In genomic region chr20:24993337-24994185, GRCh38 we compare ENCODE assay signal across 8 cellular contexts. TPM values are rescaled to one million over a fixed set of nuclear protein-coding genes. Genes with fewer than 3 reads are reported as not detected.
DNase-seq lines count a peak whose midpoint lies in the region; ATAC-seq, FAIRE-seq and TF ChIP-seq lines count a peak whose summit lies in the region.

No MANE protein-coding gene starts in this region.

- POLR2A ChIA-PET in RWPE1 (lab: Yijun Ruan, JAX; ENCODE audit: low non-redundant PET) = no interaction called here
- POLR2A ChIA-PET in H1 (lab: Charles Lee; ENCODE audit: partially characterized antibody) = interaction anchor here (0.6 to 1.9 kb wide), 3 partner anchors 60 to 253 kb away, joined by 3 to 8 read pairs (median 3); no protein-coding TSS in a partner anchor

- H3K9me3 ChIP-seq in HUES6 (ENCODE audit: control insufficient read depth, insufficient read depth, low read depth, low read length) = no peaks in the 10 kb centered on the region
- no peaks in the 10 kb centered on the region for H3K9me3 ChIP-seq in H1 (ENCODE audit: insufficient read depth in 2 of 2, low read depth in 1 of 2, low read length in 1 of 2)
- no peaks in the 10 kb centered on the region for H3K9me3 ChIP-seq in mucosa of rectum (ENCODE audit: control insufficient read depth in 2 of 2, low read length in 2 of 2)

- H4K91ac ChIP-seq in H1 (replicated peaks; ENCODE audit: insufficient read length, low read length) = no peak overlapping the region

- peak overlapping the region; percentile 85; the same call in 1 of the 2 replicates for H2AFZ ChIP-seq in H1 (ENCODE audit: low read length)

- no peak overlapping the region for H4K8ac ChIP-seq in H1 (ENCODE audit: extremely low read depth, insufficient read depth, low read length)

- H3K56ac ChIP-seq in H1 (replicated peaks; ENCODE audit: insufficient read length, low read depth, low read length) = no peak overlapping the region

- H3K79me2 ChIP-seq in H1 (ENCODE audit: control insufficient read depth in 1 of 2, insufficient read depth in 2 of 2, low read length in 2 of 2) = peaks cover 3 to 34% of the 10 kb centered on the region in 2 experiments

- no peak overlapping the region for H3K18ac ChIP-seq in H1 (ENCODE audit: extremely low read depth, low read length)

- peaks cover 0 to 4% of the 10 kb centered on the region in 2 experiments for H4K20me1 ChIP-seq in H1 (replicated peaks in 1 of 2; ENCODE audit: control insufficient read depth in 1 of 2, insufficient read depth in 2 of 2, low read length in 2 of 2)

- peaks cover 3% of the 10 kb centered on the region; the same call in 1 of the 2 replicates for H3K79me1 ChIP-seq in H1 (ENCODE audit: low read depth, low read length)

- H3K27ac ChIP-seq in HUES6 (ENCODE audit: low read depth, low read length) = no peak overlapping the region
- H3K27ac ChIP-seq in RWPE1 = peak overlapping the region; percentile 78; the same call in 1 of the 2 replicates
- no peak overlapping the region for H3K27ac ChIP-seq in H1 (ENCODE audit: low read depth, low read length)
- H3K27ac ChIP-seq in mucosa of rectum (ENCODE audit: low read depth in 2 of 2, low read length in 2 of 2) = peak overlapping the region; percentile 93 to 95

- DNase-seq in COLO829 (ENCODE audit: low spot score) = peak; percentile 87
- peak; percentile 48 for DNase-seq in RWPE1 (ENCODE audit: low spot score)
- DNase-seq in H1 (ENCODE audit: low read depth in 1 of 2, low spot score in 2 of 2) = peak in 1 of 2 experiments; percentile 20
- DNase-seq in HuH-7.5 (ENCODE audit: low spot score) = no peak
- DNase-seq in NK-92 (lab: John Stamatoyannopoulos, UW; ENCODE audit: unreplicated experiment) = no peak

- TF ChIP-seq POLR2A in H1 (IDR thresholded peaks at IDR 0.05; ENCODE audit: control extremely low read depth in 1 of 2, low read depth in 2 of 2, low read length in 2 of 2) = no peak

- FAIRE-seq in H1 (lab: Jason Lieb, UNC) = no peak

- H3K27me3 ChIP-seq in HUES6 (ENCODE audit: control insufficient read depth, insufficient read depth, low read length) (peaks cover 14% of the 10 kb centered on the region), H1 (replicated peaks in 1 of 4; ENCODE audit: control insufficient read depth in 3 of 4, extremely low read depth in 1 of 4, insufficient read depth in 3 of 4, low read length in 3 of 4) (no peaks in the 10 kb centered on the region; a peak in 1 of 7 replicates), mucosa of rectum (ENCODE audit: control insufficient read depth in 2 of 2, insufficient read depth in 2 of 2, low read length in 2 of 2) (no peaks in the 10 kb centered on the region)

- peaks cover 3% of the 10 kb centered on the region for H3K23me2 ChIP-seq in H1 (ENCODE audit: low read depth, low read length)

- peaks cover 10% of the 10 kb centered on the region; the same call in 1 of the 2 replicates for H3K4me1 ChIP-seq in HUES6 (ENCODE audit: control insufficient read depth, insufficient read depth, low read length)
- H3K4me1 ChIP-seq in H1 (replicated peaks in 1 of 4; ENCODE audit: control insufficient read depth in 3 of 4, insufficient read depth in 4 of 4, low read length in 3 of 4) = peaks cover 0 to 7% (median 0%) of the 10 kb centered on the region in 4 experiments; a peak in 1 of 7 replicates
- peaks cover 17 to 24% of the 10 kb centered on the region in 2 donors for H3K4me1 ChIP-seq in mucosa of rectum (ENCODE audit: control insufficient read depth in 2 of 2, insufficient read depth in 2 of 2, low read length in 2 of 2)

- CTCF ChIA-PET in RWPE1 (lab: Yijun Ruan, JAX) = interaction anchor here (0.5 to 3.7 kb wide), 9 partner anchors 13 to 1645 kb away, joined by 3 to 53 read pairs (median 5); partner anchors contain the start of gene ACSS1
- CTCF ChIA-PET in H1 (lab: Charles Lee; ENCODE audit: partially characterized antibody) = interaction anchor here (0.9 to 4.0 kb wide), 14 partner anchors 10 to 296 kb away, joined by 3 to 121 read pairs (median 4); partner anchors contain the start of gene ACSS1

- H3K14ac ChIP-seq in H1 (ENCODE audit: insufficient read length) = no peak overlapping the region

- no peak overlapping the region for H2BK15ac ChIP-seq in H1 (ENCODE audit: low read length)

- H2BK12ac ChIP-seq in H1 (ENCODE audit: low read depth, low read length) = no peak overlapping the region

- no peak overlapping the region for H3K4ac ChIP-seq in H1 (replicated peaks; ENCODE audit: insufficient read length, low read depth, low read length)

- TF ChIP-seq CTCF in RWPE1 (conservative IDR thresholded peaks at IDR 0.05; ENCODE audit: low read depth) = peak; percentile 79
- TF ChIP-seq CTCF in H1 (IDR thresholded peaks at IDR 0.05; ENCODE audit: control extremely low read depth in 1 of 3, insufficient read depth in 1 of 3, low read depth in 1 of 3, low read length in 3 of 3) = no peak

- H3K4me3 ChIP-seq in HUES6 (ENCODE audit: low read depth, low read length) (peak overlapping the region; percentile 99), H1 (ENCODE audit: extremely low read depth in 1 of 4, insufficient read depth in 2 of 4, low read depth in 3 of 4, low read length in 4 of 4) (peak overlapping the region; percentile 75 to 86 (median 84); a peak in 6 of 8 replicates), mucosa of rectum (ENCODE audit: low read length in 2 of 2) (peak overlapping the region; percentile 95)

- H2BK5ac ChIP-seq in H1 (ENCODE audit: low read depth, low read length) = no peak overlapping the region

- H3K36me3 ChIP-seq in HUES6 (ENCODE audit: control insufficient read depth, insufficient read depth, low read length) (no peaks in the 10 kb centered on the region; the same call in 1 of the 2 replicates), H1 (ENCODE audit: control insufficient read depth in 2 of 4, insufficient read depth in 4 of 4, low read length in 3 of 4) (no peaks in the 10 kb centered on the region), mucosa of rectum (ENCODE audit: control insufficient read depth in 2 of 2, insufficient read depth in 2 of 2, low read length in 2 of 2) (no peaks in the 10 kb centered on the region)

- peak overlapping the region; percentile 72 to 82; a peak in 2 of 4 replicates for H3K4me2 ChIP-seq in H1 (ENCODE audit: insufficient read depth in 1 of 2, low read depth in 2 of 2, low read length in 2 of 2)

- WGBS in H1 (ENCODE audit: extremely low coverage in 1 of 2, insufficient coverage in 1 of 2, insufficient read length in 1 of 2, insufficient replicate concordance in 2 of 2, low coverage in 1 of 2, low lambda C conversion rate in 2 of 2, missing lambda C conversion rate in 1 of 2), 2 experiments = 84% methylated on average over 9 of the region's 9 CpGs; no CpG with 5 or more reads in 1 of the 2 experiments

- no peak for ATAC-seq in HG02623 (IDR thresholded peaks at IDR 0.05; ENCODE audit: unreplicated experiment)

- H2BK120ac ChIP-seq in H1 (replicated peaks; ENCODE audit: low read depth, low read length) = no peak overlapping the region

- H3K23ac ChIP-seq in H1 (ENCODE audit: insufficient read length) = no peak overlapping the region

- TF ChIP-seq EP300 in H1 (IDR thresholded peaks at IDR 0.05; ENCODE audit: borderline replicate concordance in 1 of 2, low read depth in 2 of 2, low read length in 2 of 2) = no peak

- no peak overlapping the region for H2BK20ac ChIP-seq in H1 (ENCODE audit: low read length)

- TF ChIP-seq RAD21 in H1 (IDR thresholded peaks at IDR 0.05 in 1 of 2, conservative IDR thresholded peaks at IDR 0.05 in 1 of 2; ENCODE audit: low read depth in 2 of 2, low read length in 2 of 2) = peak in 1 of 2 experiments; percentile 11; a peak in 1 of 4 replicates

- H4K5ac ChIP-seq in H1 (ENCODE audit: insufficient read length, low read depth, low read length) = no peak overlapping the region

- no peak overlapping the region for H2AK5ac ChIP-seq in H1 (ENCODE audit: low read depth, low read length)

- peak overlapping the region; percentile 91 for H3K9ac ChIP-seq in HUES6 (ENCODE audit: low read length)
- H3K9ac ChIP-seq in H1 (replicated peaks in 1 of 4; ENCODE audit: extremely low read depth in 1 of 4, low read depth in 3 of 4, low read length in 3 of 4) = 0 out of 7 replicates have a peak overlapping the region, but pooled peaks of 1 of the 4 experiments have one; percentile 75
- peak overlapping the region; percentile 93 for H3K9ac ChIP-seq in mucosa of rectum (ENCODE audit: low read depth in 1 of 2, low read length in 2 of 2)

TF ChIP-seq in H1, 55 proteins besides CTCF, POLR2A, EP300 and RAD21 (continues in another document):
- no peak for TF ChIP-seq CTBP2 (IDR thresholded peaks at IDR 0.05; ENCODE audit: borderline replicate concordance, insufficient read depth, insufficient read length, low read length)
- TF ChIP-seq SAP30 (IDR thresholded peaks at IDR 0.05; ENCODE audit: insufficient read depth, insufficient replicate concordance, low read length) = no peak
- no peak for TF ChIP-seq SUZ12 (IDR thresholded peaks at IDR 0.05; ENCODE audit: low read length)
- no peak for TF ChIP-seq TAF1 (IDR thresholded peaks at IDR 0.05; ENCODE audit: low read depth, low read length)
- TF ChIP-seq CBX5 (IDR thresholded peaks at IDR 0.05; ENCODE audit: low read depth, low read length) = no peak
- TF ChIP-seq BCL11A (IDR thresholded peaks at IDR 0.05; ENCODE audit: low read depth in 2 of 2, low read length in 2 of 2) = no peak
- no peak for TF ChIP-seq ASH2L (IDR thresholded peaks at IDR 0.05; ENCODE audit: low read length)
- TF ChIP-seq SRF (IDR thresholded peaks at IDR 0.05; ENCODE audit: low read depth, low read length) = no peak
- TF ChIP-seq KDM1A (IDR thresholded peaks at IDR 0.05; ENCODE audit: borderline replicate concordance, low read length) = no peak

RNA-seq across cellular contexts. Expression of gene APMAP, which starts 1.0 kb away (rescaled TPM):
- total RNA-seq in H1 (2021; fragmentation: NEBNext Ultra II Directional; extraction: Animal tissue kit (Norgen Biotek cat#: 25700)) = 63.6 and 66.0 TPM in 2 replicates
- 31.3 and 38.1 TPM in 2 replicates for polyA plus RNA-seq in H1 (2011; rRNA removed)
- polyA plus RNA-seq in H1 (2011; cell fraction: cytosol; rRNA removed) = 49.3 TPM
- polyA plus RNA-seq in H1 (2011; cell fraction: nucleus; rRNA removed) = 35.2 TPM
- polyA plus RNA-seq in H1 (2012, experiment 1 of 2) = 60.6 to 69.3 TPM (median 62.7 TPM) in 4 replicates
- 47.6 TPM for polyA plus RNA-seq in H1 (2012, experiment 2 of 2)
- polyA plus RNA-seq in H1 (2013, experiment 1 of 2) = 72.9 TPM
- 82.4 TPM for polyA plus RNA-seq in H1 (2013, experiment 2 of 2)
- 25.0 and 25.8 TPM in 2 replicates for polyA minus RNA-seq in H1 (2011; rRNA and poly(A)+ RNA removed)
- 15.6 TPM for polyA minus RNA-seq in H1 (2011; cell fraction: cytosol; rRNA and poly(A)+ RNA removed)
- polyA minus RNA-seq in H1 (2011; cell fraction: nucleus; rRNA and poly(A)+ RNA removed) = 17.7 TPM

RNA-seq across cellular contexts. Expression of gene CST7, which starts 44.5 kb away (rescaled TPM):
- total RNA-seq in H1 (2021; fragmentation: NEBNext Ultra II Directional; extraction: Animal tissue kit (Norgen Biotek cat#: 25700)) = not detected in 2 replicates
- not detected in 2 replicates for polyA plus RNA-seq in H1 (2011; rRNA removed)
- not detected for polyA plus RNA-seq in H1 (2011; cell fraction: cytosol; rRNA removed)
- not detected for polyA plus RNA-seq in H1 (2011; cell fraction: nucleus; rRNA removed)
- polyA plus RNA-seq in H1 (2012, experiment 1 of 2) = not detected in 4 replicates
- polyA plus RNA-seq in H1 (2012, experiment 2 of 2) = not detected
- not detected for polyA plus RNA-seq in H1 (2013, experiment 1 of 2)
- polyA plus RNA-seq in H1 (2013, experiment 2 of 2) = not detected
- polyA minus RNA-seq in H1 (2011; rRNA and poly(A)+ RNA removed) = not detected in 2 replicates
- not detected for polyA minus RNA-seq in H1 (2011; cell fraction: cytosol; rRNA and poly(A)+ RNA removed)
- polyA minus RNA-seq in H1 (2011; cell fraction: nucleus; rRNA and poly(A)+ RNA removed) = not detected

Comparison
In these comparisons a context has a peak if more than half of its experiments do, and no peak if none do; other contexts are left out.
1. DNase-seq: peak in COLO829 (single experiment) and RWPE1 (single experiment); none in HuH-7.5 (single experiment) and NK-92 (single experiment).
2. H3K27ac ChIP-seq: peak in RWPE1 (single experiment) and mucosa of rectum (2 of 2); none in HUES6 (single experiment) and H1 (single experiment).
3. Peak in every context shown above with its lines, with median percentiles within 50 percentile points of each other: H3K4me3 ChIP-seq.